ENCODE assay signal across 8 cellular contexts in the genomic region with DNA sequence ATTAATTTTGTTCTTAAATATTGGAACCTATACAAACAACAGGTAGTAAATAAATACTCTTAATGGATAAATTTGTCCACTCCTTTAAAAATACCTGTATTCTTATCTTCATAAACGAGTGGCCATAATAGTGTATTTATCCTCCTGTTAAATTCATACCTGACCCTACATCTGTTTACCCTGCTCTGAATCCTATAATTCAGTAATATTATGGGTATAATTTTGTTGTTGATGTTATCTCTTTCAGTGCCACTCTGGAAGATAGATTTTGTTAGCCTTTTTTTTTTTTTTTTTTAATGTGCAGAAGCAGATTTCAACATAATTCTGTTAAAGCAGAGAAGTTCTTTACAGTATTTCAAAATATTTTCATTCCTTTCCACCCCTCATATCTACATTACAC.
"Had no signal": no experiment of that assay in that cellular context is flagged by ENCODE, and none has a peak within 500 bp of the region (broad histone marks: within the 10 kb centered on the region; RNA-seq: fewer than 3 reads in every experiment).

No MANE protein-coding gene starts in this region.

- ATAC-seq: HCT116, K562 had no signal

- FAIRE-seq: HTR-8/SVneo, K562 had no signal

- DNase-seq: GM23248, GOT3, H7, HFFc6, IMR-90 had no signal
